ENCODE assay signal across 26 cellular contexts in genomic region chr2:218389333-218390150, GRCh38. TPM values are rescaled to one million over a fixed set of nuclear protein-coding genes. Genes with fewer than 3 reads are reported as not detected.
"Had no signal": no experiment of that assay in that cellular context is flagged by ENCODE, and none has a peak within 500 bp of the region (broad histone marks: within the 10 kb centered on the region; RNA-seq: fewer than 3 reads in every experiment).

No MANE protein-coding gene starts in this region.

- FAIRE-seq: astrocyte, frontal cortex, kidney had no signal

- H3K4me3 ChIP-seq: adrenal gland, breast epithelium, prostate gland, right atrium auricular region, skin epidermis, stomach had no signal

- ATAC-seq: activated naive CD4-positive, alpha-beta T cell treated with anti-CD3 and anti-CD28 coated beads, Interleukin-2, amount 50 U/mL, for 72 hours; activated T-cell treated with anti-CD3 and anti-CD28 coated beads, Interleukin-2, amount 50 U/mL, for 4 hours; left lobe of liver had no signal

- DNase-seq: activated CD4-positive, alpha-beta memory T cell treated with anti-CD3 and anti-CD28 coated beads for 36 hours; activated effector memory CD4-positive, alpha-beta T cell treated with Interleukin-2 at 50 U/mL for 16 hours; activated T-cell treated with anti-CD3 and anti-CD28 coated beads, Interleukin-2, amount 50 U/mL, for 4 hours; adrenal gland; cerebellar nuclear complex; cortex of kidney; effector CD4-positive, alpha-beta T cell; kidney; midbrain; nephron progenitor cell; stomach; trophoblast cell; WERI-Rb-1 had no signal

- H3K9me3 Mint-ChIP-seq: activated CD4-positive, alpha-beta memory T cell treated with anti-CD3 and anti-CD28 coated beads for 36 hours; activated naive CD4-positive, alpha-beta T cell treated with anti-CD3 and anti-CD28 coated beads, Interleukin-2, amount 50 U/mL, for 72 hours; activated T-cell treated with anti-CD3 and anti-CD28 coated beads, Interleukin-2, amount 50 U/mL, for 4 hours; nephron progenitor cell; T-helper 1 cell treated with Interleukin-12 subunit alpha and Interleukin-12 subunit beta and Interleukin-4 antibody, amounts not matched to agents 30 μg/mL and 1 μg/mL, for 36 hours had no signal

- H3K4me3 Mint-ChIP-seq: activated CD4-positive, alpha-beta memory T cell treated with anti-CD3 and anti-CD28 coated beads for 36 hours; activated T-cell treated with anti-CD3 and anti-CD28 coated beads, Interleukin-2, amount 50 U/mL, for 4 hours; nephron progenitor cell; T-helper 1 cell treated with Interleukin-12 subunit alpha and Interleukin-12 subunit beta and Interleukin-4 antibody, amounts not matched to agents 30 μg/mL and 1 μg/mL, for 36 hours had no signal

- H3K27ac Mint-ChIP-seq: activated CD4-positive, alpha-beta memory T cell treated with anti-CD3 and anti-CD28 coated beads for 36 hours; activated naive CD4-positive, alpha-beta T cell treated with anti-CD3 and anti-CD28 coated beads, Interleukin-2, amount 50 U/mL, for 72 hours; nephron progenitor cell; T-helper 1 cell treated with Interleukin-12 subunit alpha and Interleukin-12 subunit beta and Interleukin-4 antibody, amounts not matched to agents 30 μg/mL and 1 μg/mL, for 36 hours had no signal

- H3K9me3 ChIP-seq: adrenal gland, breast epithelium, prostate gland, right atrium auricular region, stomach had no signal

- H3K36me3 Mint-ChIP-seq: activated CD4-positive, alpha-beta memory T cell treated with anti-CD3 and anti-CD28 coated beads for 36 hours; activated naive CD4-positive, alpha-beta T cell treated with anti-CD3 and anti-CD28 coated beads, Interleukin-2, amount 50 U/mL, for 72 hours had no signal

- H3K4me1 ChIP-seq: breast epithelium, prostate gland had no signal

- H3K4me1 Mint-ChIP-seq: nephron progenitor cell had no signal

- H3K36me3 ChIP-seq: adrenal gland, breast epithelium, prostate gland, right atrium auricular region, WERI-Rb-1 had no signal

- H3K27ac ChIP-seq: adrenal gland, breast epithelium, prostate gland, right atrium auricular region, skin epidermis, WERI-Rb-1 had no signal

- H3K27me3 ChIP-seq: adrenal gland, breast epithelium, right atrium auricular region, stomach had no signal

RNA-seq across cellular contexts. Expression of gene SLC11A1, which starts 7.5 kb away (rescaled TPM):
- total RNA-seq: activated naive CD4-positive, alpha-beta T cell treated with anti-CD3 and anti-CD28 coated beads, Interleukin-2, amount 50 U/mL, for 72 hours; astrocyte had no signal

RNA-seq across cellular contexts. Expression of gene VIL1, which starts 29.4 kb away (rescaled TPM):
- total RNA-seq: activated CD4-positive, alpha-beta memory T cell treated with anti-CD3 and anti-CD28 coated beads for 36 hours; activated naive CD4-positive, alpha-beta T cell treated with anti-CD3 and anti-CD28 coated beads, Interleukin-2, amount 50 U/mL, for 72 hours; astrocyte; frontal cortex; lung microvascular endothelial cell; osteocyte; right atrium auricular region; temporal lobe had no signal

RNA-seq across cellular contexts. Expression of gene CATIP, which starts 32.9 kb away (rescaled TPM):
- total RNA-seq: activated CD4-positive, alpha-beta memory T cell treated with anti-CD3 and anti-CD28 coated beads for 36 hours; activated naive CD4-positive, alpha-beta T cell treated with anti-CD3 and anti-CD28 coated beads, Interleukin-2, amount 50 U/mL, for 72 hours; activated T-cell treated with anti-CD3 and anti-CD28 coated beads, Interleukin-2, amount 50 U/mL, for 4 hours; frontal cortex; left lobe of liver; lung microvascular endothelial cell; osteocyte; right atrium auricular region; stomach had no signal
- polyA plus RNA-seq: esophagus had no signal
